9 cellular contexts compared by ENCODE assay signal in genomic region chr13:51832471-51833152, GRCh38. TPM values are rescaled to one million over a fixed set of nuclear protein-coding genes. Genes with fewer than 3 reads are reported as not detected.
DNase-seq lines count a peak whose midpoint lies in the region; ATAC-seq and TF ChIP-seq lines count a peak whose summit lies in the region.
"Had no signal": no experiment of that assay in that cellular context is flagged by ENCODE, and none has a peak within 500 bp of the region (broad histone marks: within the 10 kb centered on the region; RNA-seq: fewer than 3 reads in every experiment).

No MANE protein-coding gene starts in this region.

- H3K27me3 ChIP-seq in HCT116 (ENCODE audit: insufficient read depth, low read length), result peaks cover 9% of the 10 kb centered on the region; the same call in 1 of the 2 replicates

- no peaks in the 10 kb centered on the region for H3K9me3 Mint-ChIP-seq in activated T-cell treated with anti-CD3 and anti-CD28 coated beads, Interleukin-2, amount 50 U/mL, for 72 hours
- H3K9me3 Mint-ChIP-seq in stimulated activated effector memory CD8-positive, alpha-beta T cell treated with anti-CD3 and anti-CD28 coated beads, Interleukin-12 subunit alpha, Interleukin-12 subunit beta, amount 100 ng/mL, for 72 hours, result no peaks in the 10 kb centered on the region
- H3K9me3 Mint-ChIP-seq: dendritic cell treated with granulocyte-macrophage colony-stimulating factor and Interleukin-4, amounts not matched to agents 40 ng/mL and 50 ng/mL, for 4 days had no signal

- H2AFZ ChIP-seq in HCT116 (ENCODE audit: low read depth, low read length, poor library complexity, severe bottlenecking), result no peak overlapping the region

- no peaks in the 10 kb centered on the region for H3K9me2 ChIP-seq in HCT116 (ENCODE audit: insufficient read depth)

- no peaks in the 10 kb centered on the region for H3K79me2 ChIP-seq in HCT116 (ENCODE audit: insufficient read depth, low read length)

- RAD21 ChIA-PET in HCT116 (lab: Charles Lee; ENCODE audit: low non-redundant PET in 1 of 2, low total read pairs in 2 of 2, uncharacterized antibody in 2 of 2, unreplicated experiment in 2 of 2), result no interaction called here

- peaks cover 43% of the 10 kb centered on the region for H3K4me1 Mint-ChIP-seq in activated T-cell treated with anti-CD3 and anti-CD28 coated beads, Interleukin-2, amount 50 U/mL, for 72 hours (ENCODE audit: low read depth)
- peaks cover 19% of the 10 kb centered on the region for H3K4me1 Mint-ChIP-seq in stimulated activated effector memory CD8-positive, alpha-beta T cell treated with anti-CD3 and anti-CD28 coated beads, Interleukin-12 subunit alpha, Interleukin-12 subunit beta, amount 100 ng/mL, for 72 hours

- H3K4me3 Mint-ChIP-seq in activated T-cell treated with anti-CD3 and anti-CD28 coated beads, Interleukin-2, amount 50 U/mL, for 72 hours, result no peak overlapping the region
- no peak overlapping the region for H3K4me3 Mint-ChIP-seq in stimulated activated effector memory CD8-positive, alpha-beta T cell treated with anti-CD3 and anti-CD28 coated beads, Interleukin-12 subunit alpha, Interleukin-12 subunit beta, amount 100 ng/mL, for 72 hours
- H3K4me3 Mint-ChIP-seq: dendritic cell treated with granulocyte-macrophage colony-stimulating factor and Interleukin-4, amounts not matched to agents 40 ng/mL and 50 ng/mL, for 4 days had no signal

- H3K27me3 Mint-ChIP-seq in activated T-cell treated with anti-CD3 and anti-CD28 coated beads, Interleukin-2, amount 50 U/mL, for 72 hours (ENCODE audit: low read depth), result no peaks in the 10 kb centered on the region

- peak; percentile 23 to 29 (median 27); a peak in 5 of 6 replicates for TF ChIP-seq CTCF in HCT116 (IDR thresholded peaks at IDR 0.05 in 2 of 3, conservative IDR thresholded peaks at IDR 0.05 in 1 of 3; ENCODE audit: borderline replicate concordance in 1 of 3, insufficient read depth in 1 of 3, low read depth in 2 of 3, low read length in 2 of 3)

- CTCF ChIA-PET in HCT116 (lab: Charles Lee), result interaction anchor here (2.9 kb wide), 1 partner anchor 17 kb away, joined by 10 read pairs; no protein-coding TSS in a partner anchor

- no peak for TF ChIP-seq POLR2A in HCT116 (IDR thresholded peaks at IDR 0.05; ENCODE audit: borderline replicate concordance, extremely low read depth, insufficient read depth, insufficient read length)

- no peak overlapping the region for H3K27ac ChIP-seq in HCT116 (ENCODE audit: low read depth, low read length)

- ATAC-seq in HCT116, result peak; percentile 89
- peak; percentile 93 to 94 for ATAC-seq in activated T-cell treated with anti-CD3 and anti-CD28 coated beads, Interleukin-2, amount 50 U/mL, for 72 hours (replicated peaks in 1 of 2)
- ATAC-seq in Right ventricle myocardium superior (ENCODE audit: poor library complexity), result peak; percentile 92
- ATAC-seq in stimulated activated effector memory CD8-positive, alpha-beta T cell treated with anti-CD3 and anti-CD28 coated beads, Interleukin-12 subunit alpha, Interleukin-12 subunit beta, amount 100 ng/mL, for 72 hours, result peak; percentile 92

- no peak overlapping the region for H3K27ac Mint-ChIP-seq in activated T-cell treated with anti-CD3 and anti-CD28 coated beads, Interleukin-2, amount 50 U/mL, for 72 hours
- H3K27ac Mint-ChIP-seq in stimulated activated effector memory CD8-positive, alpha-beta T cell treated with anti-CD3 and anti-CD28 coated beads, Interleukin-12 subunit alpha, Interleukin-12 subunit beta, amount 100 ng/mL, for 72 hours, result no peak overlapping the region
- H3K27ac Mint-ChIP-seq: dendritic cell treated with granulocyte-macrophage colony-stimulating factor and Interleukin-4, amounts not matched to agents 40 ng/mL and 50 ng/mL, for 4 days had no signal

- H3K4me1 ChIP-seq in HCT116 (ENCODE audit: control insufficient read depth in 1 of 2, insufficient read depth in 2 of 2, low read length in 2 of 2), result no peaks in the 10 kb centered on the region

- H3K4me3 ChIP-seq in HCT116 (replicated peaks in 1 of 2; ENCODE audit: low read depth in 1 of 2, low read length in 2 of 2), result no peak overlapping the region

- no peaks in the 10 kb centered on the region for H3K36me3 ChIP-seq in HCT116 (ENCODE audit: control insufficient read depth in 1 of 2, insufficient read depth in 2 of 2, low read length in 2 of 2)

- BruUV-seq in HCT116 (replicated peaks; lab: Mats Ljungman, UMichigan), result no TSS peak

- no peak overlapping the region for H3K4me2 ChIP-seq in HCT116 (ENCODE audit: low read length)

- H3K9ac ChIP-seq in HCT116 (ENCODE audit: low read length), result no peak overlapping the region

- POLR2A ChIA-PET in HCT116 (lab: Charles Lee), result no interaction called here

- peak; percentile 78 for DNase-seq in activated effector memory CD4-positive, alpha-beta T cell treated with anti-CD3 and anti-CD28 coated beads, Interleukin-2, amount 50 U/mL, for 16 hours
- DNase-seq in activated effector memory CD4-positive, alpha-beta T cell treated with Interleukin-2 at 50 U/mL for 16 hours, result no peak
- DNase-seq in HCT116 (ENCODE audit: low read depth, low spot score), result no peak
- DNase-seq in NCI-H524 (lab: John Stamatoyannopoulos, UW), result peak; percentile 71 to 78
- peak in 1 of 2 donors; percentile 46 for DNase-seq in activated T-cell treated with anti-CD3 and anti-CD28 coated beads, Interleukin-2, amount 50 U/mL, for 72 hours
- no peak for DNase-seq in Right ventricle myocardium superior
- DNase-seq in stimulated activated effector memory CD8-positive, alpha-beta T cell treated with anti-CD3 and anti-CD28 coated beads, Interleukin-12 subunit alpha, Interleukin-12 subunit beta, amount 100 ng/mL, for 72 hours (ENCODE audit: low spot score in 2 of 2), result no peak
- no peak for DNase-seq in NCI-H2227 (lab: John Stamatoyannopoulos, UW; ENCODE audit: unreplicated experiment)

- intact Hi-C loops in HCT116 (cut with micrococcal nuclease) (no loop called here), Right ventricle myocardium superior (cut with DNase I) (loop anchor here (2.0 kb wide), 1 partner anchor 18 kb away; no protein-coding TSS in a partner anchor)

- H3K9me3 ChIP-seq in HCT116 (ENCODE audit: control insufficient read depth in 1 of 2, insufficient read depth in 1 of 2, low read depth in 1 of 2, low read length in 2 of 2), result no peaks in the 10 kb centered on the region

- H4K20me1 ChIP-seq in HCT116 (ENCODE audit: insufficient read depth), result no peaks in the 10 kb centered on the region

- TF ChIP-seq RAD21 in HCT116 (IDR thresholded peaks at IDR 0.05; ENCODE audit: low read depth), result peak; percentile 46

- no peaks in the 10 kb centered on the region for H3K36me3 Mint-ChIP-seq in activated T-cell treated with anti-CD3 and anti-CD28 coated beads, Interleukin-2, amount 50 U/mL, for 72 hours (ENCODE audit: insufficient read depth in 2 of 2)
- H3K36me3 Mint-ChIP-seq in stimulated activated effector memory CD8-positive, alpha-beta T cell treated with anti-CD3 and anti-CD28 coated beads, Interleukin-12 subunit alpha, Interleukin-12 subunit beta, amount 100 ng/mL, for 72 hours, result no peaks in the 10 kb centered on the region

TF ChIP-seq in HCT116, 20 proteins besides CTCF, POLR2A, EP300 and RAD21:
- no peak for TF ChIP-seq ZNF274 (IDR thresholded peaks at IDR 0.05; ENCODE audit: low read depth, low read length)
- no peak for TF ChIP-seq TCF7L2 (IDR thresholded peaks at IDR 0.05; ENCODE audit: borderline replicate concordance, extremely low read depth, insufficient read depth, insufficient read length)
- TF ChIP-seq MAX (IDR thresholded peaks at IDR 0.05), result no peak
- TF ChIP-seq SIN3A (IDR thresholded peaks at IDR 0.05; ENCODE audit: low read depth), result no peak
- TF ChIP-seq ZFX (IDR thresholded peaks at IDR 0.05), result no peak

RNA-seq across cellular contexts. Expression of gene TMEM272, which starts 12.4 kb away (rescaled TPM):
- total RNA-seq in HCT116 (2021; ENCODE audit: unreplicated experiment) (0.17 TPM), Right ventricle myocardium superior (0.38 TPM)
- polyA plus RNA-seq in HCT116 (2012), result 0.04 TPM in 1 of 2 replicates, not detected in the other
- under 1 TPM; 0.19 to 0.30 TPM for total RNA-seq in activated T-cell treated with anti-CD3 and anti-CD28 coated beads, Interleukin-2, amount 50 U/mL, for 72 hours

RNA-seq across cellular contexts. Expression of gene DHRS12, which starts 28.6 kb away (rescaled TPM):
- total RNA-seq in HCT116 (2021; ENCODE audit: unreplicated experiment) (3.9 TPM), Right ventricle myocardium superior (10.4 TPM)
- polyA plus RNA-seq in HCT116 (2012), result 4.9 and 5.6 TPM in 2 replicates
- total RNA-seq in activated T-cell treated with anti-CD3 and anti-CD28 coated beads, Interleukin-2, amount 50 U/mL, for 72 hours, result 1 to 10 TPM; 8.0 to 8.5 TPM

RNA-seq across cellular contexts. Expression of gene CCDC70, which starts 29.2 kb away (rescaled TPM):
- total RNA-seq in HCT116 (2021; ENCODE audit: unreplicated experiment) (not detected), Right ventricle myocardium superior (not detected)
- polyA plus RNA-seq in HCT116 (2012), result 0.05 TPM in 1 of 2 replicates, not detected in the other
- under 1 TPM in 1 of 2 donors, not detected in 1; 0.22 TPM for total RNA-seq in activated T-cell treated with anti-CD3 and anti-CD28 coated beads, Interleukin-2, amount 50 U/mL, for 72 hours

Comparison
In these comparisons a context has a peak if more than half of its experiments do, and no peak if none do; other contexts are left out.
1. DNase-seq: peak in activated effector memory CD4-positive, alpha-beta T cell treated with anti-CD3 and anti-CD28 coated beads, Interleukin-2, amount 50 U/mL, for 16 hours (single experiment) and NCI-H524 (2 of 2); none in activated effector memory CD4-positive, alpha-beta T cell treated with Interleukin-2 at 50 U/mL for 16 hours (single experiment), HCT116 (single experiment), Right ventricle myocardium superior (single experiment), stimulated activated effector memory CD8-positive, alpha-beta T cell treated with anti-CD3 and anti-CD28 coated beads, Interleukin-12 subunit alpha, Interleukin-12 subunit beta, amount 100 ng/mL, for 72 hours (0 of 2) and NCI-H2227 (single experiment).
2. Peak in every context shown above with its lines, with median percentiles within 50 percentile points of each other: ATAC-seq.